Comparison of ENCODE assay signal across 22 cellular contexts in genomic region chr2:217660423-217660822, GRCh38.
"Had no signal": no experiment of that assay in that cellular context is flagged by ENCODE, and none has a peak within 500 bp of the region (broad histone marks: within the 10 kb centered on the region; RNA-seq: fewer than 3 reads in every experiment).

No MANE protein-coding gene starts in this region.

- H3K27ac ChIP-seq: adrenal gland, foreskin keratinocyte, thyroid gland had no signal

- H3K4me1 Mint-ChIP-seq: neural crest cell had no signal

- H3K9me3 ChIP-seq: adrenal gland, thyroid gland had no signal

- H3K36me3 Mint-ChIP-seq: activated CD4-positive, alpha-beta memory T cell treated with anti-CD3 and anti-CD28 coated beads for 36 hours; activated naive CD4-positive, alpha-beta T cell treated with anti-CD3 and anti-CD28 coated beads, Interleukin-2, amount 50 U/mL, for 24 hours; stimulated activated memory B cell treated with anti-CD40 and anti-IgM and Interleukin-4, amounts not matched to agents 10 μg/mL and 1 μg/mL and 100 μg/mL, for 72 hours had no signal

- H3K4me3 ChIP-seq: adrenal gland, lung, thyroid gland had no signal

- H3K27me3 ChIP-seq: adrenal gland, thyroid gland had no signal

- H3K27me3 Mint-ChIP-seq: activated CD4-positive, alpha-beta memory T cell treated with anti-CD3 and anti-CD28 coated beads for 36 hours; activated naive CD4-positive, alpha-beta T cell treated with anti-CD3 and anti-CD28 coated beads, Interleukin-2, amount 50 U/mL, for 24 hours had no signal

- H3K4me3 Mint-ChIP-seq: activated CD4-positive, alpha-beta memory T cell treated with anti-CD3 and anti-CD28 coated beads for 36 hours; activated naive CD4-positive, alpha-beta T cell treated with anti-CD3 and anti-CD28 coated beads, Interleukin-2, amount 50 U/mL, for 24 hours; naive thymus-derived CD4-positive, alpha-beta T cell; neural crest cell; stimulated activated memory B cell treated with anti-CD40 and anti-IgM and Interleukin-4, amounts not matched to agents 10 μg/mL and 1 μg/mL and 100 μg/mL, for 72 hours; T-helper 1 cell treated with Interleukin-12 subunit alpha and Interleukin-12 subunit beta and Interleukin-4 antibody, amounts not matched to agents 30 μg/mL and 1 μg/mL, for 36 hours had no signal

- H3K9me3 Mint-ChIP-seq: activated CD4-positive, alpha-beta memory T cell treated with anti-CD3 and anti-CD28 coated beads for 36 hours; activated naive CD4-positive, alpha-beta T cell treated with anti-CD3 and anti-CD28 coated beads, Interleukin-2, amount 50 U/mL, for 24 hours; neural crest cell; stimulated activated memory B cell treated with anti-CD40 and anti-IgM and Interleukin-4, amounts not matched to agents 10 μg/mL and 1 μg/mL and 100 μg/mL, for 72 hours; T-helper 1 cell treated with Interleukin-12 subunit alpha and Interleukin-12 subunit beta and Interleukin-4 antibody, amounts not matched to agents 30 μg/mL and 1 μg/mL, for 36 hours had no signal

- DNase-seq: activated CD4-positive, alpha-beta memory T cell treated with anti-CD3 and anti-CD28 coated beads for 36 hours; activated CD4-positive, alpha-beta T cell treated with anti-CD3 and anti-CD28 coated beads for 48 hours; activated CD4-positive, CD25-positive, alpha-beta regulatory T cell; activated gamma-delta T cell treated with Interleukin-2 at 50 U/mL for 16 hours; adrenal gland; central memory CD4-positive, alpha-beta T cell; dermis blood vessel endothelial cell; effector CD8-positive, alpha-beta T cell; erythroblast; foreskin keratinocyte; naive thymus-derived CD4-positive, alpha-beta T cell; occipital lobe; small intestine; substantia nigra; thyroid gland had no signal

- H3K4me1 ChIP-seq: foreskin keratinocyte, thyroid gland had no signal

- H3K27ac Mint-ChIP-seq: activated CD4-positive, alpha-beta memory T cell treated with anti-CD3 and anti-CD28 coated beads for 36 hours; activated naive CD4-positive, alpha-beta T cell treated with anti-CD3 and anti-CD28 coated beads, Interleukin-2, amount 50 U/mL, for 24 hours; stimulated activated memory B cell treated with anti-CD40 and anti-IgM and Interleukin-4, amounts not matched to agents 10 μg/mL and 1 μg/mL and 100 μg/mL, for 72 hours; T-helper 1 cell treated with Interleukin-12 subunit alpha and Interleukin-12 subunit beta and Interleukin-4 antibody, amounts not matched to agents 30 μg/mL and 1 μg/mL, for 36 hours had no signal

- H3K36me3 ChIP-seq: adrenal gland, thyroid gland had no signal

- ATAC-seq: foreskin keratinocyte; left lobe of liver; naive thymus-derived CD4-positive, alpha-beta T cell; sciatic nerve; stimulated activated memory B cell treated with anti-CD40 and anti-IgM and Interleukin-4, amounts not matched to agents 10 μg/mL and 1 μg/mL and 100 μg/mL, for 72 hours had no signal
